ENCODE assay signal across 26 cellular contexts in genomic region chr12:71000748-71001147, GRCh38.
"Had no signal": no experiment of that assay in that cellular context is flagged by ENCODE, and none has a peak within 500 bp of the region (broad histone marks: within the 10 kb centered on the region; RNA-seq: fewer than 3 reads in every experiment).

No MANE protein-coding gene starts in this region.

- H3K27ac Mint-ChIP-seq: memory B cell; natural killer cell; stimulated activated effector memory CD8-positive, alpha-beta T cell treated with anti-CD3 and anti-CD28 coated beads, Interleukin-12 subunit alpha, Interleukin-12 subunit beta, amount 100 ng/mL, for 72 hours had no signal

- H3K4me3 Mint-ChIP-seq: memory B cell; natural killer cell; neural crest cell; stimulated activated effector memory CD8-positive, alpha-beta T cell treated with anti-CD3 and anti-CD28 coated beads, Interleukin-12 subunit alpha, Interleukin-12 subunit beta, amount 100 ng/mL, for 72 hours had no signal

- H3K27me3 Mint-ChIP-seq: memory B cell had no signal

- H3K4me2 ChIP-seq: hepatocyte had no signal

- H3K9me3 ChIP-seq: colonic mucosa, esophagus muscularis mucosa, gastroesophageal sphincter, heart left ventricle, prostate gland, right atrium auricular region, sigmoid colon, stomach, testis, transverse colon, upper lobe of right lung, uterus had no signal

- H3K79me2 ChIP-seq: hepatocyte had no signal

- H3K36me3 Mint-ChIP-seq: memory B cell; natural killer cell; stimulated activated effector memory CD8-positive, alpha-beta T cell treated with anti-CD3 and anti-CD28 coated beads, Interleukin-12 subunit alpha, Interleukin-12 subunit beta, amount 100 ng/mL, for 72 hours had no signal

- H3K4me1 ChIP-seq: colonic mucosa, esophagus muscularis mucosa, foreskin keratinocyte, gastroesophageal sphincter, heart left ventricle, prostate gland, right atrium auricular region, sigmoid colon, stomach, testis, transverse colon, upper lobe of right lung, uterus had no signal

- H3K27me3 ChIP-seq: colonic mucosa, esophagus muscularis mucosa, foreskin keratinocyte, gastroesophageal sphincter, heart left ventricle, hepatocyte, right atrium auricular region, sigmoid colon, stomach, testis, transverse colon, upper lobe of right lung, uterus had no signal

- H3K4me3 ChIP-seq: colonic mucosa, esophagus muscularis mucosa, gastroesophageal sphincter, heart left ventricle, hepatocyte, lung, prostate gland, right atrium auricular region, sigmoid colon, stomach, testis, transverse colon, upper lobe of right lung, uterus had no signal

- H3K27ac ChIP-seq: colonic mucosa, esophagus muscularis mucosa, foreskin keratinocyte, gastroesophageal sphincter, heart left ventricle, hepatocyte, prostate gland, sigmoid colon, stomach, testis, transverse colon, upper lobe of right lung, uterus had no signal

- ATAC-seq: foreskin keratinocyte; gastroesophageal sphincter; heart left ventricle; left lobe of liver; natural killer cell; stimulated activated effector memory CD8-positive, alpha-beta T cell treated with anti-CD3 and anti-CD28 coated beads, Interleukin-12 subunit alpha, Interleukin-12 subunit beta, amount 100 ng/mL, for 72 hours; upper lobe of right lung had no signal

- H3K9me3 Mint-ChIP-seq: neural crest cell had no signal

- H2AFZ ChIP-seq: hepatocyte had no signal

- DNase-seq: colonic mucosa; dermis blood vessel endothelial cell; effector memory CD4-positive, alpha-beta T cell; foreskin keratinocyte; heart left ventricle; kidney; natural killer cell; sigmoid colon; stimulated activated CD4-positive, alpha-beta T cell treated with anti-CD3 and anti-CD28 coated beads, Interleukin-2, amount 100 ng/mL, for 24 hours; stimulated activated CD4-positive, alpha-beta T cell treated with anti-CD3 and anti-CD28 coated beads, Interleukin-4, amount 100 ng/mL, for 24 hours; stimulated activated naive CD4-positive, alpha-beta T cell treated with Interleukin-2 at 50 U/mL for 16 hours; stomach; testis; transverse colon; upper lobe of right lung; uterus had no signal

- H3K36me3 ChIP-seq: colonic mucosa, esophagus muscularis mucosa, gastroesophageal sphincter, heart left ventricle, prostate gland, right atrium auricular region, sigmoid colon, stomach, transverse colon, upper lobe of right lung, uterus had no signal

- H3K4me1 Mint-ChIP-seq: memory B cell; natural killer cell; neural crest cell; stimulated activated effector memory CD8-positive, alpha-beta T cell treated with anti-CD3 and anti-CD28 coated beads, Interleukin-12 subunit alpha, Interleukin-12 subunit beta, amount 100 ng/mL, for 72 hours had no signal
